In the genomic region with DNA sequence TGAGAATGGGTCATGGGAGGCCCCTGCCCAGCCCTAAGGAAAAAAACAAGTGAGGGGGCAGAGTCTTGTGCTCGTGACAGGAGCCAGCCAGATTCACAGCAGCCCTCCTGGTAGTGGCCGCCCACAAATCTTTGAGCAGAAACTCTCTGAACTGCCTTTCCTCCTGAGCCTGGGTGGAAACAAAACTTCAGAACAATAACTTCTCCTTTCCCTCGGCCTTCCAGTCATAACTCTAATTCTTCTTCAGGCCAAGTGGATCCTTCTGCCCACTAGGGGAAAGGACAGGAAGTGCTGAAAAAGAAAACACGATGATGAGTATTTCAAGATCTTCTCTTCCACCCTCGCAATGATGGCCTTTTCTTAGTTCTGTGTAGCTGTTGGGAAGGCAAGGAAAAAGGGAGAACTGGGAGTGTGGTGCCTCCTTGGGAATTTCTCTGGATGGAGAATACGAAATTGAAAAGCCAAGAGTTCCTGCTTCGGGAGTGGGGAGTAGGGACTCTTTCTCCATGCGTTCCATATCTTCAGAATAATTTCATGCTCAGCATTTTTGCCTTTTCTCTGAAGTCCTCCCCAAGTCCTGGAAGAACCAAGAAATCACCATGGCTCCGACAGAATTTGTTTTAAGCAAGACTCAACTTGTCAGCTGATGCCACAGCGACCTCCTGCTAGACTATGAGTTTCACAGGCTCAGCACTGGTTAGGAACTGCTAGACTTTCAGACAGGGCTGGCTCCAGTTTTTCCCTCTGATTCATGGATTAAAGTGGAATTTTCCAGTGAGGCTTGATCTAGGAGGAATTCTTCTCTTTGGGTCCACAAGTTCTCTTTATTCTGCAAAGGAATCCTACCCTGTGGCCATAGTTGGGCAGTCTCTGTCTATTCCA, we compare ENCODE assay signal across 9 cellular contexts.
DNase-seq lines count a peak whose midpoint lies in the region; ATAC-seq and TF ChIP-seq lines count a peak whose summit lies in the region.
"Had no signal": no experiment of that assay in that cellular context is flagged by ENCODE, and none has a peak within 500 bp of the region (broad histone marks: within the 10 kb centered on the region; RNA-seq: fewer than 3 reads in every experiment).

No MANE protein-coding gene starts in this region.

- CTCF ChIA-PET in AG04450 (lab: Charles Lee): no interaction called here

- POLR2A ChIA-PET in AG04450 (lab: Yijun Ruan, JAX): no interaction called here

- H3K4me1 ChIP-seq in adrenal gland (replicated peaks in 1 of 2): peaks cover 24 to 29% of the 10 kb centered on the region in 2 donors
- peaks cover 17% of the 10 kb centered on the region for H3K4me1 ChIP-seq in lower lobe of right lung

- peak; percentile 40 for TF ChIP-seq CTCF in AG04450 (IDR thresholded peaks at IDR 0.05; ENCODE audit: low read depth, low read length)
- TF ChIP-seq CTCF in adrenal gland (IDR thresholded peaks at IDR 0.05): peak; percentile 20 to 42 (median 30)
- peak; percentile 31 for TF ChIP-seq CTCF in lower lobe of right lung (IDR thresholded peaks at IDR 0.05)

- no peak for TF ChIP-seq POLR2A in adrenal gland (IDR thresholded peaks at IDR 0.05)

- H3K27me3 ChIP-seq in AG04450 (ENCODE audit: control insufficient read depth, insufficient read depth, low read length) (no peaks in the 10 kb centered on the region), adrenal gland (no peaks in the 10 kb centered on the region), lower lobe of right lung (ENCODE audit: low read depth) (no peaks in the 10 kb centered on the region)

- peaks cover under 1% of the 10 kb centered on the region for H3K36me3 Mint-ChIP-seq in T-helper 17 cell (ENCODE audit: low read depth)

- DNase-seq in AG04450 (ENCODE audit: low read depth, low spot score) (no peak), adrenal gland (no peak), lower lobe of right lung (no peak), GOT3 (lab: John Stamatoyannopoulos, UW) (no peak), T1000 (lab: John Stamatoyannopoulos, UW) (no peak), T-helper 17 cell (no peak)
- DNase-seq in activated CD4-positive, CD25-positive, alpha-beta regulatory T cell (lab: John Stamatoyannopoulos, UW): no peak
- DNase-seq: NCI-H82 had no signal

- H3K36me3 ChIP-seq in adrenal gland (replicated peaks in 1 of 2) (no peaks in the 10 kb centered on the region), lower lobe of right lung (no peaks in the 10 kb centered on the region)

- no peak overlapping the region for H3K4me3 Mint-ChIP-seq in T-helper 17 cell

- ATAC-seq in HG02852 (IDR thresholded peaks at IDR 0.05; ENCODE audit: unreplicated experiment): peak; percentile 59
- peak; percentile 60 to 65 for ATAC-seq in lower lobe of right lung
- no peak for ATAC-seq in T-helper 17 cell

- WGBS in adrenal gland, 4 donors: 70 to 82% (median 80%) methylated on average over 10 of the region's 10 CpGs

- H3K27ac Mint-ChIP-seq in T-helper 17 cell: no peak overlapping the region

- intact Hi-C loops in adrenal gland (cut with DNase I): no loop called here
- intact Hi-C loops in lower lobe of right lung (cut with DNase I): no loop called here

- H3K27me3 Mint-ChIP-seq in T-helper 17 cell: no peaks in the 10 kb centered on the region

- H3K9me3 ChIP-seq in AG04450 (ENCODE audit: control insufficient read depth, insufficient read depth, low read length): no peaks in the 10 kb centered on the region
- no peaks in the 10 kb centered on the region for H3K9me3 ChIP-seq in adrenal gland (replicated peaks in 1 of 3)
- no peaks in the 10 kb centered on the region for H3K9me3 ChIP-seq in lower lobe of right lung
- no peaks in the 10 kb centered on the region for H3K9me3 ChIP-seq in T-helper 17 cell (ENCODE audit: control insufficient read depth, low read length, poor library complexity, severe bottlenecking)

- H3K27ac ChIP-seq in AG04450 (ENCODE audit: low read depth, low read length) (no peak overlapping the region), adrenal gland (peak overlapping the region in 1 of 5 donors; percentile 46), lower lobe of right lung (peak overlapping the region; percentile 7)

- no peak overlapping the region for H3K4me3 ChIP-seq in AG04450 (ENCODE audit: low read depth, low read length)
- H3K4me3 ChIP-seq in adrenal gland: no peak overlapping the region
- no peak overlapping the region for H3K4me3 ChIP-seq in lower lobe of right lung

- H3K4me1 Mint-ChIP-seq in T-helper 17 cell: peaks cover 4% of the 10 kb centered on the region
